Comparison of ENCODE assay signal across 8 cellular contexts in the genomic region with DNA sequence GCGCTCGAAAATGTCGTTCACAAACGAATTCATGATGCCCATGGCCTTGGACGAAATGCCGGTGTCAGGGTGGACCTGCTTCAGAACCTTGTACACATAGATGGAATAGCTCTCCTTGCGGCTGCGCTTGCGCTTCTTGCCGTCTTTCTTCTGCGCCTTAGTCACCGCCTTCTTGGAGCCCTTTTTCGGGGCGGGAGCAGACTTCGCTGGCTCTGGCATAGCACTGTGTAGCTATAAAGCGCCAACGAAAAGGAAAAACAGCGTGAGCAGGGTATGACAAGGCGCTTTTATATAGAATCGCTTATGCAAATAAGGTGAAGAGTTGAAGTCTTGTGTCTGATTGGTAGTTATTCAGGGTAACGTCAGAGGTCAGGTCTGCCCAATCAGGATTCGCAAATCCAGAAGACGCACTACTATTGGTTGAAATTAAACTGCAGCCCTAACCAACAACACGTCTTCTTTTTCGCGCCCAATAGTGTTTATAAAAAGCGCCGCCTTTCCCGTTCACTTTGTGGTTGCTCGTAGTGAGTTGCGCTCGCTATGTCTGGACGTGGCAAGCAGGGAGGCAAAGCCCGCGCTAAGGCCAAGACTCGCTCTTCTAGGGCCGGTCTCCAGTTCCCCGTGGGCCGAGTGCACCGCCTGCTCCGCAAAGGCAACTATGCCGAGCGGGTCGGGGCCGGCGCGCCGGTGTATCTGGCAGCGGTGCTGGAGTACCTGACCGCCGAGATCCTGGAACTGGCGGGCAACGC.
DNase-seq lines count a peak whose midpoint lies in the region; ATAC-seq and TF ChIP-seq lines count a peak whose summit lies in the region.

No MANE protein-coding gene starts in this region.

- H3K27ac Mint-ChIP-seq in activated T-cell treated with anti-CD3 and anti-CD28 coated beads, Interleukin-2, amount 50 U/mL, for 72 hours, result no peak overlapping the region
- H3K27ac Mint-ChIP-seq in naive thymus-derived CD4-positive, alpha-beta T cell, result no peak overlapping the region
- no peak overlapping the region for H3K27ac Mint-ChIP-seq in stimulated activated naive B cell treated with anti-CD40 and anti-IgM and Interleukin-4, amounts not matched to agents 10 μg/mL and 1 μg/mL and 100 μg/mL, for 72 hours

- POLR2A ChIA-PET in naive thymus-derived CD4-positive, alpha-beta T cell (lab: Charles Lee), result interaction anchor here (0.6 to 10.5 kb wide), 73 partner anchors 8 to 1763 kb away, joined by 3 to 795 read pairs (median 5); partner anchors contain the start of genes TRIM38, ZNF165 and ZNF184

- H3K79me2 ChIP-seq in KMS-11 (ENCODE audit: insufficient read depth, low read depth), result peaks cover 82% of the 10 kb centered on the region

- H3K4me3 ChIP-seq in KMS-11 (IDR thresholded peaks at IDR 0.05; ENCODE audit: insufficient read depth, low read depth, low read length), result no peak overlapping the region
- H3K4me3 ChIP-seq in naive thymus-derived CD4-positive, alpha-beta T cell (ENCODE audit: low read length), result peak overlapping the region; percentile 90

- peaks cover 2 to 3% of the 10 kb centered on the region in 2 donors for H3K36me3 Mint-ChIP-seq in activated T-cell treated with anti-CD3 and anti-CD28 coated beads, Interleukin-2, amount 50 U/mL, for 72 hours (ENCODE audit: insufficient read depth in 2 of 2)
- no peaks in the 10 kb centered on the region for H3K36me3 Mint-ChIP-seq in naive thymus-derived CD4-positive, alpha-beta T cell
- peaks cover 4% of the 10 kb centered on the region in 2 donors for H3K36me3 Mint-ChIP-seq in stimulated activated naive B cell treated with anti-CD40 and anti-IgM and Interleukin-4, amounts not matched to agents 10 μg/mL and 1 μg/mL and 100 μg/mL, for 72 hours

- peak overlapping the region; percentile 100 for H3K9ac ChIP-seq in KMS-11

- peaks cover 47% of the 10 kb centered on the region for H3K4me1 ChIP-seq in KMS-11 (ENCODE audit: low read depth, poor library complexity, severe bottlenecking)
- peaks cover 10 to 18% of the 10 kb centered on the region in 2 donors for H3K4me1 ChIP-seq in naive thymus-derived CD4-positive, alpha-beta T cell (ENCODE audit: control insufficient read depth in 2 of 2, insufficient read depth in 2 of 2, low read length in 2 of 2)

- H3K9me3 Mint-ChIP-seq in activated T-cell treated with anti-CD3 and anti-CD28 coated beads, Interleukin-2, amount 50 U/mL, for 72 hours, result no peaks in the 10 kb centered on the region
- no peaks in the 10 kb centered on the region for H3K9me3 Mint-ChIP-seq in naive thymus-derived CD4-positive, alpha-beta T cell
- no peaks in the 10 kb centered on the region for H3K9me3 Mint-ChIP-seq in stimulated activated naive B cell treated with anti-CD40 and anti-IgM and Interleukin-4, amounts not matched to agents 10 μg/mL and 1 μg/mL and 100 μg/mL, for 72 hours

- TF ChIP-seq CTCF in KMS-11 (conservative IDR thresholded peaks at IDR 0.05; ENCODE audit: low read depth, low read length), result no peak

- H3K4me2 ChIP-seq in KMS-11, result peak overlapping the region; percentile 94

- DNase-seq in DMS79 (lab: John Stamatoyannopoulos, UW) (peak; percentile 85), fibroblast of peridontal ligament (ENCODE audit: extremely low read depth) (peak; percentile 100)
- peak; percentile 93 to 94 for DNase-seq in activated T-cell treated with anti-CD3 and anti-CD28 coated beads, Interleukin-2, amount 50 U/mL, for 72 hours
- peak; percentile 73 to 99 (median 97) for DNase-seq in naive thymus-derived CD4-positive, alpha-beta T cell
- peak; percentile 95 for DNase-seq in stimulated activated naive B cell treated with anti-CD40 and anti-IgM and Interleukin-4, amounts not matched to agents 10 μg/mL and 1 μg/mL and 100 μg/mL, for 72 hours

- no peaks in the 10 kb centered on the region for H3K9me3 ChIP-seq in naive thymus-derived CD4-positive, alpha-beta T cell (ENCODE audit: control insufficient read depth in 2 of 3, low read length in 3 of 3)

- peak; percentile 74 for ATAC-seq in GM21786 (IDR thresholded peaks at IDR 0.05; ENCODE audit: unreplicated experiment)
- peak; percentile 76 for ATAC-seq in activated T-cell treated with anti-CD3 and anti-CD28 coated beads, Interleukin-2, amount 50 U/mL, for 72 hours (replicated peaks in 1 of 2)
- peak; percentile 93 for ATAC-seq in naive thymus-derived CD4-positive, alpha-beta T cell
- ATAC-seq in stimulated activated naive B cell treated with anti-CD40 and anti-IgM and Interleukin-4, amounts not matched to agents 10 μg/mL and 1 μg/mL and 100 μg/mL, for 72 hours (replicated peaks), result peak; percentile 77 to 85

- CTCF ChIA-PET in naive thymus-derived CD4-positive, alpha-beta T cell (lab: Charles Lee), result interaction anchor here (0.8 to 5.6 kb wide), 4 partner anchors 13 to 740 kb away, joined by 5 to 45 read pairs (median 6); a partner anchor contains a TSS

- H3K27me3 ChIP-seq in KMS-11 (ENCODE audit: insufficient read depth, low read depth), result no peaks in the 10 kb centered on the region
- no peaks in the 10 kb centered on the region for H3K27me3 ChIP-seq in naive thymus-derived CD4-positive, alpha-beta T cell (ENCODE audit: control insufficient read depth in 2 of 2, insufficient read depth in 2 of 2, low read length in 2 of 2)

- H4K20me1 ChIP-seq in KMS-11 (ENCODE audit: insufficient read depth), result no peaks in the 10 kb centered on the region

- H3K4me3 Mint-ChIP-seq in activated T-cell treated with anti-CD3 and anti-CD28 coated beads, Interleukin-2, amount 50 U/mL, for 72 hours, result no peak overlapping the region
- H3K4me3 Mint-ChIP-seq in naive thymus-derived CD4-positive, alpha-beta T cell, result no peak overlapping the region
- no peak overlapping the region for H3K4me3 Mint-ChIP-seq in stimulated activated naive B cell treated with anti-CD40 and anti-IgM and Interleukin-4, amounts not matched to agents 10 μg/mL and 1 μg/mL and 100 μg/mL, for 72 hours

- H3K27ac ChIP-seq in KMS-11, result peak overlapping the region; percentile 99
- H3K27ac ChIP-seq in naive thymus-derived CD4-positive, alpha-beta T cell (ENCODE audit: low read depth, low read length), result peak overlapping the region; percentile 81

- no peaks in the 10 kb centered on the region for H3K36me3 ChIP-seq in KMS-11 (ENCODE audit: insufficient read depth)
- H3K36me3 ChIP-seq in naive thymus-derived CD4-positive, alpha-beta T cell (ENCODE audit: control insufficient read depth in 2 of 3, insufficient read depth in 3 of 3, low read length in 3 of 3), result no peaks in the 10 kb centered on the region

- H3K4me1 Mint-ChIP-seq in activated T-cell treated with anti-CD3 and anti-CD28 coated beads, Interleukin-2, amount 50 U/mL, for 72 hours (ENCODE audit: low read depth), result peaks cover 31% of the 10 kb centered on the region
- peaks cover 6 to 49% (median 21%) of the 10 kb centered on the region in 7 donors for H3K4me1 Mint-ChIP-seq in naive thymus-derived CD4-positive, alpha-beta T cell
- H3K4me1 Mint-ChIP-seq in stimulated activated naive B cell treated with anti-CD40 and anti-IgM and Interleukin-4, amounts not matched to agents 10 μg/mL and 1 μg/mL and 100 μg/mL, for 72 hours, result peaks cover 4 to 8% of the 10 kb centered on the region in 2 donors

- no peak overlapping the region for H2AFZ ChIP-seq in KMS-11 (ENCODE audit: low read depth)

- intact Hi-C loops in naive thymus-derived CD4-positive, alpha-beta T cell (cut with micrococcal nuclease), result loop anchor here (1.0 to 10.0 kb wide), 32 partner anchors 9 to 1764 kb away; partner anchors contain the start of gene ABT1 (in 1 of the 2)

- no peaks in the 10 kb centered on the region for H3K27me3 Mint-ChIP-seq in activated T-cell treated with anti-CD3 and anti-CD28 coated beads, Interleukin-2, amount 50 U/mL, for 72 hours (ENCODE audit: low read depth)
- H3K27me3 Mint-ChIP-seq in naive thymus-derived CD4-positive, alpha-beta T cell, result no peaks in the 10 kb centered on the region
- no peaks in the 10 kb centered on the region for H3K27me3 Mint-ChIP-seq in stimulated activated naive B cell treated with anti-CD40 and anti-IgM and Interleukin-4, amounts not matched to agents 10 μg/mL and 1 μg/mL and 100 μg/mL, for 72 hours

TF ChIP-seq in PFSK-1, 5 proteins besides CTCF, POLR2A, EP300 and RAD21:
- TF ChIP-seq, protein P1, sequence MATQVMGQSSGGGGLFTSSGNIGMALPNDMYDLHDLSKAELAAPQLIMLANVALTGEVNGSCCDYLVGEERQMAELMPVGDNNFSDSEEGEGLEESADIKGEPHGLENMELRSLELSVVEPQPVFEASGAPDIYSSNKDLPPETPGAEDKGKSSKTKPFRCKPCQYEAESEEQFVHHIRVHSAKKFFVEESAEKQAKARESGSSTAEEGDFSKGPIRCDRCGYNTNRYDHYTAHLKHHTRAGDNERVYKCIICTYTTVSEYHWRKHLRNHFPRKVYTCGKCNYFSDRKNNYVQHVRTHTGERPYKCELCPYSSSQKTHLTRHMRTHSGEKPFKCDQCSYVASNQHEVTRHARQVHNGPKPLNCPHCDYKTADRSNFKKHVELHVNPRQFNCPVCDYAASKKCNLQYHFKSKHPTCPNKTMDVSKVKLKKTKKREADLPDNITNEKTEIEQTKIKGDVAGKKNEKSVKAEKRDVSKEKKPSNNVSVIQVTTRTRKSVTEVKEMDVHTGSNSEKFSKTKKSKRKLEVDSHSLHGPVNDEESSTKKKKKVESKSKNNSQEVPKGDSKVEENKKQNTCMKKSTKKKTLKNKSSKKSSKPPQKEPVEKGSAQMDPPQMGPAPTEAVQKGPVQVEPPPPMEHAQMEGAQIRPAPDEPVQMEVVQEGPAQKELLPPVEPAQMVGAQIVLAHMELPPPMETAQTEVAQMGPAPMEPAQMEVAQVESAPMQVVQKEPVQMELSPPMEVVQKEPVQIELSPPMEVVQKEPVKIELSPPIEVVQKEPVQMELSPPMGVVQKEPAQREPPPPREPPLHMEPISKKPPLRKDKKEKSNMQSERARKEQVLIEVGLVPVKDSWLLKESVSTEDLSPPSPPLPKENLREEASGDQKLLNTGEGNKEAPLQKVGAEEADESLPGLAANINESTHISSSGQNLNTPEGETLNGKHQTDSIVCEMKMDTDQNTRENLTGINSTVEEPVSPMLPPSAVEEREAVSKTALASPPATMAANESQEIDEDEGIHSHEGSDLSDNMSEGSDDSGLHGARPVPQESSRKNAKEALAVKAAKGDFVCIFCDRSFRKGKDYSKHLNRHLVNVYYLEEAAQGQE (IDR thresholded peaks at IDR 0.05; ENCODE audit: insufficient read depth in 1 of 2, low read depth in 2 of 2, low read length in 2 of 2), result no peak
- no peak for TF ChIP-seq FOXP2 (optimal IDR thresholded peaks at IDR 0.05; ENCODE audit: borderline replicate concordance, extremely low read depth, extremely low read length, insufficient read depth)
- no peak for TF ChIP-seq TAF1 (IDR thresholded peaks at IDR 0.05; ENCODE audit: borderline replicate concordance, insufficient read depth, low read length)
- TF ChIP-seq POLR2AphosphoS5 (IDR thresholded peaks at IDR 0.05; ENCODE audit: low read depth, low read length), result peak; percentile 85
- no peak for TF ChIP-seq SIN3A (IDR thresholded peaks at IDR 0.05; ENCODE audit: borderline replicate concordance, insufficient read depth, low read length)
